Comparison of ENCODE assay signal across 22 cellular contexts in genomic region chr3:9846231-9846630, GRCh38. TPM values are rescaled to one million over a fixed set of nuclear protein-coding genes. Genes with fewer than 3 reads are reported as not detected.
"Had no signal": no experiment of that assay in that cellular context is flagged by ENCODE, and none has a peak within 500 bp of the region (broad histone marks: within the 10 kb centered on the region; RNA-seq: fewer than 3 reads in every experiment).

No MANE protein-coding gene starts in this region.

- H3K9me3 Mint-ChIP-seq: activated CD4-positive, alpha-beta memory T cell treated with anti-CD3 and anti-CD28 coated beads, Interleukin-2, amount 10 ng/mL, durations not matched to agents 7 days and 5 days; activated naive CD4-positive, alpha-beta T cell treated with anti-CD3 and anti-CD28 coated beads, Interleukin-2, amount 10 ng/mL, durations not matched to agents 7 days and 5 days; activated T-helper 2 cell treated with anti-CD3 and anti-CD28 coated beads, Interferon-gamma antibody, Interleukin-2, Interleukin-4, amounts not matched to agents 10 μg/mL and 5 μg/mL and 100 μg/mL, durations not matched to agents 14 hours and 24 hours and 36 hours; central memory CD8-positive, alpha-beta T cell; memory B cell; naive B cell; stimulated activated naive CD8-positive, alpha-beta T cell treated with anti-CD3 and anti-CD28 coated beads, Interleukin-15, amount 100 ng/mL, for 72 hours; WTC11 had no signal

- H3K36me3 Mint-ChIP-seq: naive B cell had no signal

- H3K27me3 Mint-ChIP-seq: activated CD4-positive, alpha-beta memory T cell treated with anti-CD3 and anti-CD28 coated beads, Interleukin-2, amount 10 ng/mL, durations not matched to agents 7 days and 5 days; activated CD4-positive, alpha-beta T cell treated with anti-CD3 and anti-CD28 coated beads for 36 hours; central memory CD8-positive, alpha-beta T cell; memory B cell; stimulated activated naive CD8-positive, alpha-beta T cell treated with anti-CD3 and anti-CD28 coated beads, Interleukin-15, amount 100 ng/mL, for 72 hours had no signal

- H3K4me3 Mint-ChIP-seq: activated CD4-positive, alpha-beta memory T cell treated with anti-CD3 and anti-CD28 coated beads, Interleukin-2, amount 10 ng/mL, durations not matched to agents 7 days and 5 days; activated CD4-positive, alpha-beta T cell treated with anti-CD3 and anti-CD28 coated beads for 36 hours; activated CD8-positive, alpha-beta memory T cell treated with anti-CD3 and anti-CD28 coated beads, Interleukin-2, amount 10 ng/mL, durations not matched to agents 7 days and 5 days; activated naive CD4-positive, alpha-beta T cell treated with anti-CD3 and anti-CD28 coated beads, Interleukin-2, amount 10 ng/mL, durations not matched to agents 7 days and 5 days; memory B cell; stimulated activated naive CD8-positive, alpha-beta T cell treated with anti-CD3 and anti-CD28 coated beads, Interleukin-15, amount 100 ng/mL, for 72 hours; WTC11 had no signal

- ATAC-seq: activated CD4-positive, alpha-beta T cell treated with anti-CD3 and anti-CD28 coated beads for 36 hours; activated CD8-positive, alpha-beta memory T cell treated with anti-CD3 and anti-CD28 coated beads, Interleukin-2, amount 10 ng/mL, durations not matched to agents 7 days and 5 days; gastroesophageal sphincter; heart left ventricle; left lung; mucosa of descending colon; stimulated activated naive CD8-positive, alpha-beta T cell treated with anti-CD3 and anti-CD28 coated beads, Interleukin-15, amount 100 ng/mL, for 72 hours; WTC11 had no signal

- DNase-seq: activated CD4-positive, alpha-beta memory T cell treated with anti-CD3 and anti-CD28 coated beads, Interleukin-2, amount 10 ng/mL, durations not matched to agents 7 days and 5 days; activated CD4-positive, alpha-beta T cell treated with anti-CD3 and anti-CD28 coated beads for 36 hours; activated CD8-positive, alpha-beta memory T cell treated with anti-CD3 and anti-CD28 coated beads, Interleukin-2, amount 10 ng/mL, durations not matched to agents 7 days and 5 days; activated naive CD4-positive, alpha-beta T cell treated with anti-CD3 and anti-CD28 coated beads, Interleukin-2, amount 10 ng/mL, durations not matched to agents 7 days and 5 days; colonic mucosa; heart left ventricle; kidney; left lung; naive B cell; nucleus accumbens; retina; stimulated activated CD4-positive, alpha-beta T cell treated with anti-CD3 and anti-CD28 coated beads, Interleukin-15, amount 100 ng/mL, for 24 hours; stimulated activated CD4-positive, alpha-beta T cell treated with anti-CD3 and anti-CD28 coated beads, Interleukin-2, amount 100 ng/mL, for 48 hours; stimulated activated naive CD8-positive, alpha-beta T cell treated with anti-CD3 and anti-CD28 coated beads, Interleukin-15, amount 100 ng/mL, for 72 hours; T-helper 1 cell; transverse colon had no signal

- H3K27ac Mint-ChIP-seq: activated CD4-positive, alpha-beta memory T cell treated with anti-CD3 and anti-CD28 coated beads, Interleukin-2, amount 10 ng/mL, durations not matched to agents 7 days and 5 days; activated CD4-positive, alpha-beta T cell treated with anti-CD3 and anti-CD28 coated beads for 36 hours; activated CD8-positive, alpha-beta memory T cell treated with anti-CD3 and anti-CD28 coated beads, Interleukin-2, amount 10 ng/mL, durations not matched to agents 7 days and 5 days; activated naive CD4-positive, alpha-beta T cell treated with anti-CD3 and anti-CD28 coated beads, Interleukin-2, amount 10 ng/mL, durations not matched to agents 7 days and 5 days; activated T-helper 2 cell treated with anti-CD3 and anti-CD28 coated beads, Interferon-gamma antibody, Interleukin-2, Interleukin-4, amounts not matched to agents 10 μg/mL and 5 μg/mL and 100 μg/mL, durations not matched to agents 14 hours and 24 hours and 36 hours; memory B cell; naive B cell; WTC11 had no signal

RNA-seq across cellular contexts. Expression of gene CIDEC, which starts 33.8 kb away (rescaled TPM):
- total RNA-seq: activated CD4-positive, alpha-beta memory T cell treated with anti-CD3 and anti-CD28 coated beads, Interleukin-2, amount 10 ng/mL, durations not matched to agents 7 days and 5 days; activated CD4-positive, alpha-beta T cell treated with anti-CD3 and anti-CD28 coated beads for 36 hours; activated CD8-positive, alpha-beta memory T cell treated with anti-CD3 and anti-CD28 coated beads, Interleukin-2, amount 10 ng/mL, durations not matched to agents 7 days and 5 days; activated T-helper 2 cell treated with anti-CD3 and anti-CD28 coated beads, Interferon-gamma antibody, Interleukin-2, Interleukin-4, amounts not matched to agents 10 μg/mL and 5 μg/mL and 100 μg/mL, durations not matched to agents 14 hours and 24 hours and 36 hours; kidney; left lung; WTC11 had no signal
